Comparison of ENCODE assay signal across 25 cellular contexts in genomic region chr12:41101821-41102220, GRCh38.
"Had no signal": no experiment of that assay in that cellular context is flagged by ENCODE, and none has a peak within 500 bp of the region (broad histone marks: within the 10 kb centered on the region; RNA-seq: fewer than 3 reads in every experiment).

No MANE protein-coding gene starts in this region.

- H3K4me3 ChIP-seq: pancreas, prostate gland, right atrium auricular region, right lobe of liver, sigmoid colon, testis, tibial artery, transverse colon, upper lobe of right lung, uterus had no signal

- DNase-seq: naive B cell; naive thymus-derived CD8-positive, alpha-beta T cell; nephron progenitor cell; nucleus accumbens; pancreas; retina; right lobe of liver; sigmoid colon; small intestine; stimulated activated CD4-positive, alpha-beta T cell treated with anti-CD3 and anti-CD28 coated beads, Interleukin-15, amount 100 ng/mL, for 24 hours; stimulated activated CD4-positive, alpha-beta T cell treated with anti-CD3 and anti-CD28 coated beads, Interleukin-2, amount 100 ng/mL, for 24 hours; stimulated activated CD4-positive, alpha-beta T cell treated with anti-CD3 and anti-CD28 coated beads, Interleukin-2, amount 100 ng/mL, for 48 hours; stimulated activated CD4-positive, alpha-beta T cell treated with anti-CD3 and anti-CD28 coated beads, Interleukin-4, amount 100 ng/mL, for 4 hours; stimulated activated CD8-positive, alpha-beta memory T cell treated with anti-CD3 and anti-CD28 coated beads, Interleukin-4, amount 100 ng/mL, for 48 hours; stimulated activated naive CD4-positive, alpha-beta T cell; stimulated activated naive CD8-positive, alpha-beta T cell treated with anti-CD3 and anti-CD28 coated beads, Interleukin-15, amount 100 ng/mL, for 72 hours; stimulated activated naive CD8-positive, alpha-beta T cell treated with anti-CD3 and anti-CD28 coated beads, Interleukin-15, Interleukin-2, amounts not matched to agents 100 U/mL and 50 U/mL, for 24 hours; substantia nigra; testis; tibial artery; transverse colon; upper lobe of right lung; uterus had no signal
